Comparison of ENCODE assay signal across 22 cellular contexts in genomic region chr16:55911616-55912015, GRCh38. TPM values are rescaled to one million over a fixed set of nuclear protein-coding genes. Genes with fewer than 3 reads are reported as not detected.
DNase-seq lines count a peak whose midpoint lies in the region; ATAC-seq and TF ChIP-seq lines count a peak whose summit lies in the region.
"Had no signal": no experiment of that assay in that cellular context is flagged by ENCODE, and none has a peak within 500 bp of the region (broad histone marks: within the 10 kb centered on the region; RNA-seq: fewer than 3 reads in every experiment).

No MANE protein-coding gene starts in this region.

- no peaks in the 10 kb centered on the region for H3K4me1 Mint-ChIP-seq in osteocyte (ENCODE audit: unreplicated experiment)
- H3K4me1 Mint-ChIP-seq: CD4-positive, alpha-beta memory T cell had no signal

- TF ChIP-seq CTCF in osteocyte (IDR thresholded peaks at IDR 0.05), result no peak
- no peak for TF ChIP-seq CTCF in suprapubic skin (IDR thresholded peaks at IDR 0.05)

- DNase-seq in G401 (ENCODE audit: low spot score), result peak; percentile 82
- peak in 2 of 61 donors; percentile 61 to 73 for DNase-seq in caudate nucleus (lab: John Stamatoyannopoulos, UW)
- no peak for DNase-seq in left ventricle myocardium superior
- peak; percentile 13 for DNase-seq in osteocyte (ENCODE audit: extremely low spot score, unreplicated experiment)
- DNase-seq in suprapubic skin (ENCODE audit: low spot score in 2 of 2), result no peak
- DNase-seq in stimulated activated CD4-positive, alpha-beta T cell treated with anti-CD3 and anti-CD28 coated beads, Interleukin-15, amount 100 ng/mL, for 24 hours, result no peak
- DNase-seq: CD4-positive, alpha-beta memory T cell; COR-L47; DMS79; EL; GF-D8; NCI-H1048; NCI-H2029 treated with DMSO at 0.1 percent for 48 hours; NCI-H446 treated with DMSO at 0.1 percent for 48 hours; NCI-H526; NK-92 treated with Interleukin-12 subunit alpha and Interleukin-12 subunit beta, amount 100 ng/mL, for 24 hours; PC-9; SHP77 treated with DMSO at 0.1 percent for 48 hours had no signal

- ATAC-seq in left ventricle myocardium superior (peak; percentile 5), GM18520 (IDR thresholded peaks at IDR 0.05; ENCODE audit: unreplicated experiment) (no peak)

- H3K27ac Mint-ChIP-seq in osteocyte (ENCODE audit: unreplicated experiment), result no peak overlapping the region
- H3K27ac Mint-ChIP-seq: CD4-positive, alpha-beta memory T cell had no signal

- intact Hi-C loops in left ventricle myocardium superior (cut with micrococcal nuclease), result no loop called here

- WGBS in suprapubic skin, result 86% methylated on average over 2 of the region's 2 CpGs

- TF ChIP-seq EP300 in suprapubic skin (IDR thresholded peaks at IDR 0.05), result no peak

- no peaks in the 10 kb centered on the region for H3K36me3 ChIP-seq in suprapubic skin

- no peaks in the 10 kb centered on the region for H3K9me3 Mint-ChIP-seq in osteocyte (ENCODE audit: unreplicated experiment)

- H3K27ac ChIP-seq in caudate nucleus (ENCODE audit: low read depth, low read length) (peak overlapping the region; percentile 92), suprapubic skin (no peak overlapping the region)
- H3K27ac ChIP-seq: PC-9 had no signal

- no peak for TF ChIP-seq POLR2A in suprapubic skin (IDR thresholded peaks at IDR 0.05)

- H3K9me3 ChIP-seq in suprapubic skin, result no peaks in the 10 kb centered on the region

- in situ Hi-C loops in G401 (cut with HindIII; ENCODE audit: low sequenced_read_pairs), result no loop called here

- no peaks in the 10 kb centered on the region for H3K27me3 Mint-ChIP-seq in osteocyte (ENCODE audit: unreplicated experiment)

- no peak overlapping the region for H3K4me3 ChIP-seq in suprapubic skin
- H3K4me3 ChIP-seq: PC-9 had no signal

- H3K4me3 Mint-ChIP-seq in osteocyte (ENCODE audit: unreplicated experiment), result no peak overlapping the region
- H3K4me3 Mint-ChIP-seq: CD4-positive, alpha-beta memory T cell had no signal

- H3K36me3 Mint-ChIP-seq in osteocyte (ENCODE audit: unreplicated experiment), result no peaks in the 10 kb centered on the region
- H3K36me3 Mint-ChIP-seq: CD4-positive, alpha-beta memory T cell had no signal

- H3K27me3 ChIP-seq in suprapubic skin, result no peaks in the 10 kb centered on the region

- H3K4me1 ChIP-seq in suprapubic skin, result peaks cover 40% of the 10 kb centered on the region

RNA-seq across cellular contexts. Expression of gene CES5A, which starts 36.4 kb away (rescaled TPM):
- total RNA-seq in G401 (2014; rRNA removed; shearing (Covaris generic)), result not detected in 2 replicates
- total RNA-seq in left ventricle myocardium superior (not detected), osteocyte (not detected in 2 replicates), suprapubic skin (under 1 TPM in 2 of 4 donors, not detected in 2; 0.30 to 0.60 TPM)
- total RNA-seq: A673; CD4-positive, alpha-beta memory T cell; HT-29; PC-9; RPMI7951 had no signal

Comparison
In these comparisons a context has a peak if more than half of its experiments do, and no peak if none do; other contexts are left out.
1. DNase-seq: peak in G401 (single experiment) and osteocyte (single experiment); none in left ventricle myocardium superior (single experiment), suprapubic skin (0 of 2) and stimulated activated CD4-positive, alpha-beta T cell treated with anti-CD3 and anti-CD28 coated beads, Interleukin-15, amount 100 ng/mL, for 24 hours (single experiment).